In genomic region chr12:94699796-94700195, GRCh38 we compare ENCODE assay signal across 16 cellular contexts. TPM values are rescaled to one million over a fixed set of nuclear protein-coding genes. Genes with fewer than 3 reads are reported as not detected.
A peak's percentile ranks its signal among the peaks of the same experiment; 100 is the strongest.
DNase-seq lines count a peak whose midpoint lies in the region; ATAC-seq, FAIRE-seq and TF ChIP-seq lines count a peak whose summit lies in the region.
"Had no signal": no experiment of that assay in that cellular context is flagged by ENCODE, and none has a peak within 500 bp of the region (broad histone marks: within the 10 kb centered on the region; RNA-seq: fewer than 3 reads in every experiment).

No MANE protein-coding gene starts in this region.

- no peaks in the 10 kb centered on the region for H3K9me2 ChIP-seq in GM23248 (ENCODE audit: insufficient read depth)

- peaks cover 14% of the 10 kb centered on the region; the same call in 1 of the 2 replicates for H3F3A ChIP-seq in GM23248 (ENCODE audit: insufficient read depth)

- in situ Hi-C loops in GM23248 (cut with MboI): no loop called here
- in situ Hi-C loops in K562 (cut with MboI): no loop called here

- H3K4me1 ChIP-seq in GM23248 (ENCODE audit: insufficient read depth) (peaks cover 8% of the 10 kb centered on the region), K562 (replicated peaks in 1 of 2; ENCODE audit: control insufficient read depth in 2 of 2, insufficient read depth in 2 of 2, low read length in 2 of 2) (no peaks in the 10 kb centered on the region), mucosa of descending colon (ENCODE audit: low read depth) (peaks cover 2% of the 10 kb centered on the region)

- TF ChIP-seq RAD21 in K562 (CRISPR knock-in tag; conservative IDR thresholded peaks at IDR 0.05 in 1 of 2, IDR thresholded peaks at IDR 0.05 in 1 of 2): no peak

- H3K9ac ChIP-seq in GM23248: no peak overlapping the region
- no peak overlapping the region for H3K9ac ChIP-seq in K562 (ENCODE audit: insufficient read depth in 1 of 2, low read depth in 2 of 2, low read length in 2 of 2)

- no TSS peak for BruUV-seq in K562 (replicated peaks; lab: Mats Ljungman, UMichigan)

- DNase-seq in CD1c-positive myeloid dendritic cell (ENCODE audit: extremely low spot score) (peak; percentile 28), GM23248 (peak; percentile 10), K562 (ENCODE audit: extremely low read depth in 1 of 4, low spot score in 3 of 4) (no peak), mucosa of descending colon (no peak), RKO (ENCODE audit: low spot score) (no peak), HuH-7.5 (ENCODE audit: low spot score) (no peak)
- DNase-seq: activated CD4-positive, alpha-beta T cell treated with anti-CD3 and anti-CD28 coated beads, Interleukin-2, amount 50 U/mL, for 48 hours; activated naive CD8-positive, alpha-beta T cell treated with anti-CD3 and anti-CD28 coated beads, Interleukin-2, amount 10 ng/mL, durations not matched to agents 7 days and 5 days; activated T-cell treated with anti-CD3 and anti-CD28 coated beads, Interleukin-2, amount 50 U/mL, for 4 hours; left ventricle myocardium inferior; NCI-H1694 had no signal

- H3K9me1 ChIP-seq in K562 (ENCODE audit: control insufficient read depth, insufficient read depth, low read length): no peaks in the 10 kb centered on the region

- intact Hi-C loops in K562 (cut with micrococcal nuclease): no loop called here
- intact Hi-C loops in mucosa of descending colon (cut with DNase I, micrococcal nuclease): no loop called here

- TF ChIP-seq POLR2A in K562 (conservative IDR thresholded peaks at IDR 0.05): no peak

- FAIRE-seq in K562 (lab: Jason Lieb, UNC): no peak

- H3K27me3 ChIP-seq in GM23248 (replicated peaks; ENCODE audit: insufficient read depth): no peaks in the 10 kb centered on the region
- H3K27me3 ChIP-seq in K562 (ENCODE audit: control insufficient read depth in 2 of 2, insufficient read depth in 2 of 2, low read length in 2 of 2): no peaks in the 10 kb centered on the region; a peak in 1 of 5 replicates
- H3K27me3 ChIP-seq: cardiac muscle cell had no signal

- ATAC-seq in K562 (no peak), mucosa of descending colon (peak; percentile 87), GM18861 (IDR thresholded peaks at IDR 0.05; ENCODE audit: unreplicated experiment) (no peak), GM18520 (IDR thresholded peaks at IDR 0.05; ENCODE audit: unreplicated experiment) (no peak)
- ATAC-seq: activated T-cell treated with anti-CD3 and anti-CD28 coated beads, Interleukin-2, amount 50 U/mL, for 4 hours; HCT116 had no signal

- H3K9me3 ChIP-seq in GM23248 (ENCODE audit: low read depth): no peaks in the 10 kb centered on the region
- no peaks in the 10 kb centered on the region for H3K9me3 ChIP-seq in K562 (replicated peaks; ENCODE audit: control insufficient read depth, insufficient read depth, low read depth, low read length)
- H3K9me3 ChIP-seq in mucosa of descending colon: no peaks in the 10 kb centered on the region
- H3K9me3 ChIP-seq: left ventricle myocardium inferior had no signal

- H4K20me1 ChIP-seq in GM23248 (ENCODE audit: insufficient read depth) (no peaks in the 10 kb centered on the region), K562 (replicated peaks; ENCODE audit: control insufficient read depth, insufficient read depth, low read length) (no peaks in the 10 kb centered on the region)

- 6 to 10% methylated on average over 1 of the region's 1 CpG for WGBS in GM23248 (ENCODE audit: low coverage in 1 of 2, low lambda C conversion rate in 2 of 2, missing lambda C conversion rate in 2 of 2), 2 experiments
- 0% methylated on average over 1 of the region's 1 CpG for WGBS in K562 (ENCODE audit: insufficient coverage, low coverage, missing lambda C conversion rate)

- TF ChIP-seq CTCF in K562 (IDR thresholded peaks at IDR 0.05 in 2 of 3, conservative IDR thresholded peaks at IDR 0.05 in 1 of 3; ENCODE audit: insufficient read depth in 2 of 3, low read depth in 1 of 3, low read length in 3 of 3) (no peak), mucosa of descending colon (IDR thresholded peaks at IDR 0.05) (no peak)

- CTCF ChIA-PET in K562 (lab: Yijun Ruan, JAX; ENCODE audit: low intra/inter-chr PET ratio): no interaction called here

- H3K79me2 ChIP-seq in GM23248 (ENCODE audit: insufficient read depth) (no peaks in the 10 kb centered on the region), K562 (ENCODE audit: control insufficient read depth, insufficient read depth, low read length) (no peaks in the 10 kb centered on the region)

- no peak overlapping the region for H2AFZ ChIP-seq in GM23248
- H2AFZ ChIP-seq in K562 (ENCODE audit: low read depth, low read length): no peak overlapping the region

- POLR2A ChIA-PET in K562 (lab: Yijun Ruan, JAX): interaction anchor here (0.7 kb wide), 1 partner anchor 20 kb away, joined by 3 read pairs; no protein-coding TSS in a partner anchor

- H3K4me2 ChIP-seq in GM23248 (ENCODE audit: unreplicated experiment) (no peak overlapping the region), K562 (ENCODE audit: insufficient read depth, low read length) (no peak overlapping the region)

- no peak overlapping the region for H3K27ac ChIP-seq in GM23248
- no peak overlapping the region for H3K27ac ChIP-seq in K562 (ENCODE audit: extremely low read depth, low read depth, low read length)
- H3K27ac ChIP-seq: cardiac muscle cell, left ventricle myocardium inferior had no signal

- H3K36me3 ChIP-seq in GM23248 (ENCODE audit: low read depth) (no peaks in the 10 kb centered on the region), K562 (ENCODE audit: control insufficient read depth, insufficient read depth, low read length) (no peaks in the 10 kb centered on the region), mucosa of descending colon (ENCODE audit: low read depth) (no peaks in the 10 kb centered on the region)
- H3K36me3 ChIP-seq: cardiac muscle cell, left ventricle myocardium inferior had no signal

- no peak overlapping the region for H3K4me3 ChIP-seq in GM23248
- no peak overlapping the region for H3K4me3 ChIP-seq in K562
- H3K4me3 ChIP-seq in mucosa of descending colon: no peak overlapping the region
- H3K4me3 ChIP-seq: cardiac muscle cell, left ventricle myocardium inferior had no signal

- TF ChIP-seq EP300 in K562 (IDR thresholded peaks at IDR 0.05; ENCODE audit: low read length): no peak

TF ChIP-seq in K562, 482 proteins besides CTCF, POLR2A, EP300 and RAD21 (continues in another document):
- no peak for TF ChIP-seq MNT (conservative IDR thresholded peaks at IDR 0.05)
- TF ChIP-seq TGIF2 (CRISPR knock-in tag; IDR thresholded peaks at IDR 0.05): no peak

RNA-seq across cellular contexts. Expression of gene TMCC3, which starts 49.4 kb away (rescaled TPM):
- 0.11 and 0.13 TPM in 2 replicates for total RNA-seq in GM23248 (2014; rRNA removed; shearing (Covaris generic))
- polyA plus RNA-seq in GM23248 (2016; fragmentation: Nextera tagmentation; extraction: Ambion mirVana): 0.32 and 0.46 TPM in 2 replicates
- total RNA-seq in K562 (2011; cell fraction: chromatin; rRNA removed; ENCODE audit: low replicate concordance): not detected in 2 replicates
- not detected in 2 replicates for total RNA-seq in K562 (2011; cell fraction: nucleolus; rRNA removed)
- not detected in 2 replicates for total RNA-seq in K562 (2011; cell fraction: nucleoplasm; rRNA removed)
- total RNA-seq in K562 (2014; rRNA removed): not detected in 2 replicates
- total RNA-seq in K562 (2014; rRNA removed; fragmentation: Illumina TruSeq; extraction: Trizol): not detected in 2 replicates
- total RNA-seq in K562 (2015; rRNA removed; fragmentation: Illumina TruSeq; extraction: Trizol): not detected in 2 replicates
- 0.16 TPM in 1 of 2 replicates, not detected in the other for total RNA-seq in K562 (2021)
- not detected in 2 replicates for polyA plus RNA-seq in K562 (2011; rRNA removed)
- 0.01 TPM in 1 of 2 replicates, not detected in the other for polyA plus RNA-seq in K562 (2011; cell fraction: cytosol; rRNA removed)
- not detected in 2 replicates for polyA plus RNA-seq in K562 (2011; cell fraction: nucleus; rRNA removed)
- 0.01 and 0.06 TPM in 2 replicates for polyA plus RNA-seq in K562 (2012)
- polyA plus RNA-seq in K562 (2014; fragmentation: Illumina TruSeq; extraction: Trizol): not detected in 2 replicates
- polyA plus RNA-seq in K562 (2014; fragmentation: Nextera tagmentation; extraction: Ambion mirVana): not detected
- polyA plus RNA-seq in K562 (2014; rRNA removed): 0.03 TPM in 1 of 2 replicates, not detected in the other
- polyA minus RNA-seq in K562 (2011; rRNA and poly(A)+ RNA removed): 0.03 and 0.39 TPM in 2 replicates
- not detected in 2 replicates for polyA minus RNA-seq in K562 (2011; cell fraction: cytosol; rRNA and poly(A)+ RNA removed)
- polyA minus RNA-seq in K562 (2011; cell fraction: nucleus; rRNA and poly(A)+ RNA removed): not detected in 2 replicates
- total RNA-seq in mucosa of descending colon: 10 to 100 TPM; 40.8 to 97.2 (median 92.0) TPM
- total RNA-seq: NCI-H460 had no signal

Comparison
In these comparisons a context has a peak if more than half of its experiments do, and no peak if none do; other contexts are left out.
1. DNase-seq: peak in CD1c-positive myeloid dendritic cell (single experiment) and GM23248 (single experiment); none in K562 (0 of 4), mucosa of descending colon (0 of 3), RKO (single experiment) and HuH-7.5 (single experiment).
2. RNA of gene TMCC3, which starts 49.4 kb away (total RNA-seq): 40.8 to 97.2 TPM in mucosa of descending colon; 0.11 to 0.13 TPM in GM23248 and 0.16 TPM in K562; every median in the first group is over 10 times any median in the second.